In the genomic region with DNA sequence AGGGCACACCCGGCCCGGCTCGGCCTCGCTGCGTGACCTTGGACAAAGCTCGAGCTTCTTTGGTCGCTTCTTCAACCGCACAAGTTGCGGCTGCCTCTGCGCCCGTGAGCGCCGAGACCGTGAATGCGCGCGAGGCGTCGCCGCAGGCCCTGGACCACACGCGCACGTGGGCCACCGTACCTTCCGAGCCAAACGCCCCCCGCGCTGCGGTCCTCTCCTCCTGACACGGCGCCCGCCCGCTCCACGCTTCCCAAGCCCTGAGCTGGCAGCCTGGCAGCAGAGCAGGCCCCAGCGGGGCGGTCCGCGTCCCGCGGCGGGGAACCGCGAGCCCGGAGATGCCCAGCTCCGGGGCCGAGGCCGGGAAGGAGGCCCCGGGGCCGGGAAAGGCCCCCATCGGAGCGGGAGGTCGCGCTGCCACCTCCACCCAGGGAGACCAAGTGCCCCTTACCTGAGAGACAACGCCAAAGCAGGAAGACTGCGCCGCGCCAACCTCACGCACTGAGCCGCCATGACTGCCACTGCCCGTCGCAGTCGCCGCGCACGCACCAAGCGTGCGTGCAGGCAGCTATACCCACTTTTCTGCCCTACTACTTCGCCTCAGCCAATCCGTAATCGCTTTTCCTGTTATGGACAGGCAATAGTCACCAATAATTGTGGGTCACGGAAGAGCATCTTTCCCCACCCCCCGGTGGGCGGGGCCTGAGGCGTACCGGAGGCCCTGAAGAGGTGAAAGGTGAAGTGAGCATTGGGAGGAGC, we compare ENCODE assay signal across 1 cellular context.
A peak's percentile ranks its signal among the peaks of the same experiment; 100 is the strongest.
TF ChIP-seq lines count a peak whose summit lies in the region.

GRPEL1 (minus strand) TSS at position 542 of the 756 bp plus-strand sequence; CDS start at position 510, 32 bp downstream.

TF ChIP-seq in liver, 16 proteins besides CTCF, POLR2A, EP300 and RAD21 (continued from another document):
- TF ChIP-seq YY1 (IDR thresholded peaks at IDR 0.05) (peak; percentile 94), JUND (IDR thresholded peaks at IDR 0.05) (peak in 1 of 2 donors; percentile 12), SP1 (IDR thresholded peaks at IDR 0.05) (peak; percentile 97), FOXA2 (IDR thresholded peaks at IDR 0.05) (no peak), HNF4G (IDR thresholded peaks at IDR 0.05) (no peak), HNF4A (conservative IDR thresholded peaks at IDR 0.05) (peak; percentile 37 to 38)
TF ChIP-seq in liver: peak in this region for 10.
